ENCODE assay signal across 32 cellular contexts in the genomic region with DNA sequence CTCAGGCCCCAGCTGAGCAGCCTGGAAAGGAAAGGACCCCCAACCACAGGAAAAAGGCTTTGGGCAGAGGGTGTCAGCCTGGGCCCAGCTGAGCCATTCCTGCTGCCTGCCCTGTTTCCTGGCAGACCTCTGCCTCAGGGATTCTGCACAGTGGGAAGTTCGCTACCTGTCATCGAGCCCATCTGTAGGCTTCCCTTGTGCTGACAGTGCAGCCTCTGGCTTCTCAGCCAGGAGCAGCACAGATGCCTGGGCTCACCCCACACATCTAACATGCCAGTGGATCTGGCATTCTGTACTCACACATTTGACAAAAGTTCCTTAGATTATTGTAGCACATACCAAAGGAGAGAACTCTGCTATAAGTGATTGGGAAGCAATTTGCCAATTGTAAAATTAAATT.
"Had no signal": no experiment of that assay in that cellular context is flagged by ENCODE, and none has a peak within 500 bp of the region (broad histone marks: within the 10 kb centered on the region; RNA-seq: fewer than 3 reads in every experiment).

No MANE protein-coding gene starts in this region.

- H3K4me1 ChIP-seq: adrenal gland, body of pancreas, breast epithelium had no signal

- H3K36me3 ChIP-seq: adrenal gland, brain microvascular endothelial cell, breast epithelium had no signal

- H3K4me3 ChIP-seq: adrenal gland, body of pancreas, breast epithelium had no signal

- DNase-seq: activated B cell treated with CpG ODN at 0.5 μM for 24 hours; activated CD4-positive, alpha-beta memory T cell treated with anti-CD3 and anti-CD28 coated beads for 36 hours; activated CD4-positive, alpha-beta T cell treated with anti-CD3 and anti-CD28 coated beads for 4 hours; activated CD4-positive, alpha-beta T cell treated with anti-CD3 and anti-CD28 coated beads, Interleukin-2, amount 10 ng/mL, durations not matched to agents 24 days and 14 days; activated CD4-positive, alpha-beta T cell treated with anti-CD3 and anti-CD28 coated beads, Interleukin-2, amount 50 U/mL, for 1 hour; activated CD4-positive, alpha-beta T cell treated with anti-CD3 and anti-CD28 coated beads, Interleukin-2, amount 50 U/mL, for 4 hours; activated CD4-positive, CD25-positive, alpha-beta regulatory T cell treated with anti-CD3 and anti-CD28 coated beads, Interleukin-2, amount 50 U/mL, for 72 hours; activated CD8-positive, alpha-beta memory T cell treated with anti-CD3 and anti-CD28 coated beads, Interleukin-2, amount 50 U/mL, for 4 hours; activated CD8-positive, alpha-beta T cell treated with anti-CD3 and anti-CD28 coated beads for 36 hours; activated effector memory CD4-positive, alpha-beta T cell treated with anti-CD3 and anti-CD28 coated beads, Interleukin-2, amount 50 U/mL, for 16 hours; activated gamma-delta T cell treated with Interleukin-2 at 50 U/mL for 16 hours; activated naive CD4-positive, alpha-beta T cell; activated naive CD4-positive, alpha-beta T cell treated with anti-CD3 and anti-CD28 coated beads for 36 hours; activated naive CD4-positive, alpha-beta T cell treated with anti-CD3 and anti-CD28 coated beads, Interleukin-2, amount 50 U/mL, for 16 hours; activated naive CD8-positive, alpha-beta T cell treated with anti-CD3 and anti-CD28 coated beads for 36 hours; activated T-cell treated with anti-CD3 and anti-CD28 coated beads for 4 hours; activated T-cell treated with anti-CD3 and anti-CD28 coated beads, Interleukin-2, amount 50 U/mL, for 1 hour; activated T-cell treated with anti-CD3 and anti-CD28 coated beads, Interleukin-2, amount 50 U/mL, for 4 hours; activated T-cell treated with anti-CD3 and anti-CD28 coated beads, Interleukin-2, amount 50 U/mL, for 72 hours; adrenal gland; amniotic stem cell; aorta; body of pancreas; brain microvascular endothelial cell; central memory CD4-positive, alpha-beta T cell; T-helper 1 cell; T-helper 2 cell; T-helper 9 cell had no signal

- ATAC-seq: activated CD8-positive, alpha-beta T cell treated with anti-CD3 and anti-CD28 coated beads for 36 hours; activated naive CD4-positive, alpha-beta T cell treated with anti-CD3 and anti-CD28 coated beads, Interleukin-2, amount 50 U/mL, for 72 hours; activated T-cell treated with anti-CD3 and anti-CD28 coated beads, Interleukin-2, amount 50 U/mL, for 4 hours; activated T-cell treated with anti-CD3 and anti-CD28 coated beads, Interleukin-2, amount 50 U/mL, for 72 hours; activated T-helper 17 cell treated with anti-CD3 and anti-CD28 coated beads, Interleukin-2, amount 50 U/mL, for 72 hours; body of pancreas had no signal

- H3K9me3 ChIP-seq: adrenal gland, body of pancreas, breast epithelium had no signal

- H3K27me3 ChIP-seq: adrenal gland, body of pancreas, brain microvascular endothelial cell, breast epithelium had no signal

- H3K27ac ChIP-seq: adrenal gland, body of pancreas, brain microvascular endothelial cell, breast epithelium, VCaP had no signal
